Comparison of ENCODE assay signal across 1 cellular context in the genomic region with DNA sequence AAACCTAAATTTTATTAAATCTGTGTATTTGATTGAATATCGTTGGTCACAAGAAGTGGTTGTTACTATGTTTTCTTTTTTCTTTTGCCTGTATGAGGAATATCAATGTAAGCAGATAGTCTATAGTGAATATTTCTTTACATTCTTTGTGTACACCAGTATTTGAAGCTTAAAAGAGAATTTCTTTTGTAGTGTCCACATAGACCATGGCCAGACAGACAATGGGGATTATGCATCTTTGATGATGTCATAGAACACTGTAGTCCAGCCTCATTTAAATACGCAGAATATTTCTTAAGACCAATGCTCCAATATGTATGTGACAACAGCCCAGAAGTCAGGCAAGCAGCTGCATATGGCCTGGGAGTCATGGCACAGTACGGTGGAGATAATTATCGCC.
TF ChIP-seq lines count a peak whose summit lies in the region.

No MANE protein-coding gene starts in this region.

TF ChIP-seq in HEK293, 187 proteins besides CTCF, POLR2A, EP300 and RAD21 (continued from another document):
- TF ChIP-seq, protein P1, sequence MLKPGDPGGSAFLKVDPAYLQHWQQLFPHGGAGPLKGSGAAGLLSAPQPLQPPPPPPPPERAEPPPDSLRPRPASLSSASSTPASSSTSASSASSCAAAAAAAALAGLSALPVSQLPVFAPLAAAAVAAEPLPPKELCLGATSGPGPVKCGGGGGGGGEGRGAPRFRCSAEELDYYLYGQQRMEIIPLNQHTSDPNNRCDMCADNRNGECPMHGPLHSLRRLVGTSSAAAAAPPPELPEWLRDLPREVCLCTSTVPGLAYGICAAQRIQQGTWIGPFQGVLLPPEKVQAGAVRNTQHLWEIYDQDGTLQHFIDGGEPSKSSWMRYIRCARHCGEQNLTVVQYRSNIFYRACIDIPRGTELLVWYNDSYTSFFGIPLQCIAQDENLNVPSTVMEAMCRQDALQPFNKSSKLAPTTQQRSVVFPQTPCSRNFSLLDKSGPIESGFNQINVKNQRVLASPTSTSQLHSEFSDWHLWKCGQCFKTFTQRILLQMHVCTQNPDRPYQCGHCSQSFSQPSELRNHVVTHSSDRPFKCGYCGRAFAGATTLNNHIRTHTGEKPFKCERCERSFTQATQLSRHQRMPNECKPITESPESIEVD (tag by site-specific recombination; IDR thresholded peaks at IDR 0.05) = no peak
- TF ChIP-seq ZNF114 (tag by site-specific recombination; IDR thresholded peaks at IDR 0.05) (no peak), ZNF830 (tag by site-specific recombination; IDR thresholded peaks at IDR 0.05; ENCODE audit: low read depth) (no peak), ZNF704 (tag by site-specific recombination; IDR thresholded peaks at IDR 0.05) (no peak), ATF2 (tag by site-specific recombination; IDR thresholded peaks at IDR 0.05; ENCODE audit: low read depth) (0 out of 2 replicates have a peak, but pooled peaks have one; percentile 36)
- TF ChIP-seq, protein P2, sequence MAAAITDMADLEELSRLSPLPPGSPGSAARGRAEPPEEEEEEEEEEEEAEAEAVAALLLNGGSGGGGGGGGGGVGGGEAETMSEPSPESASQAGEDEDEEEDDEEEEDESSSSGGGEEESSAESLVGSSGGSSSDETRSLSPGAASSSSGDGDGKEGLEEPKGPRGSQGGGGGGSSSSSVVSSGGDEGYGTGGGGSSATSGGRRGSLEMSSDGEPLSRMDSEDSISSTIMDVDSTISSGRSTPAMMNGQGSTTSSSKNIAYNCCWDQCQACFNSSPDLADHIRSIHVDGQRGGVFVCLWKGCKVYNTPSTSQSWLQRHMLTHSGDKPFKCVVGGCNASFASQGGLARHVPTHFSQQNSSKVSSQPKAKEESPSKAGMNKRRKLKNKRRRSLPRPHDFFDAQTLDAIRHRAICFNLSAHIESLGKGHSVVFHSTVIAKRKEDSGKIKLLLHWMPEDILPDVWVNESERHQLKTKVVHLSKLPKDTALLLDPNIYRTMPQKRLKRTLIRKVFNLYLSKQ (tag by site-specific recombination; IDR thresholded peaks at IDR 0.05; ENCODE audit: borderline replicate concordance) = no peak
